Comparison of ENCODE assay signal across 8 cellular contexts in the genomic region with DNA sequence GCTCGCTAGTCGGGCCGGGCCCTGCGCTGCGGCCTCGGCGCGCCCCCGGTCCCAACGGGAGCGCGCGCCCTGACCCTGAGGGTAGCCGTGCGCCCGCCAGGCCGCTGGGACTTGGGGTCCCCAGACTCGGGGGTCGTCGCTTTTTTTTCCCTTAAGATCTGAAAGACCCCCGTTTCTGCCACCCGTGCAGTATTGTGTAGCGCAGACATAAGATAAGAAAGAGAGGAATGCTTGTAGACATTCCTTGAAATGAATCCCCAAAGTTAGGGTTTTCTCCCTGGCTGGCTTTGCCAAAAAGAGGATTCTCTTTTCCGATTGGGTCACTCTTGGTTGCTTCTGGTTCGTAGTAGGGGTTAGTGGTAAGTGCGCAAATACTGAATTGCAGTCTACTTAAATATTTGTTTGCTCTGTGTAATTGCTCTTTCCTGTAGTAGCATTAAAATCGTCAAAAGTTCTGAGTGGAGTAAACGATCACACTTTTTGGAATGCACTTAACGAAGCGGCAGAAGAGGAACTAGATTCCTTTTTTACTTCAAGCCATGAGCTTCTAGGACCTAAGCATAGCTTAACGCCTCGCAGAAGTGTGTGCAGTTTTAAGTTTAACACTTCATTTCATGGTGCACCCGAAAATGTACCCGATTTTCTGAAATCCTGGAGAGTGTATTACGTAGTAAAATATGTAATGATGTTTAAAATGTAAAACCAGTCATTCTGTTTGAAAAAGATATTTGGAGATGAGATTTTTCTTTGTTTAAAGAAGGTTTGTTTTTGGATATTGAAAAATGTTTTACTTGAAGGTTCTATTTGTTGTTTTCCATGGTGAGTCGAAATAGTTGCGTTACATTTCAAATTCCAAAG. TPM values are rescaled to one million over a fixed set of nuclear protein-coding genes. Genes with fewer than 3 reads are reported as not detected.
A peak's percentile ranks its signal among the peaks of the same experiment; 100 is the strongest.
DNase-seq lines count a peak whose midpoint lies in the region; ATAC-seq and TF ChIP-seq lines count a peak whose summit lies in the region.

No MANE protein-coding gene starts in this region.

- H3K4me3 Mint-ChIP-seq in stimulated activated naive CD8-positive, alpha-beta T cell treated with anti-CD3 and anti-CD28 coated beads, Interleukin-15, Interleukin-2, amounts not matched to agents 100 ng/mL and 50 ng/mL, for 24 hours, result peak overlapping the region; percentile 99

- peak overlapping the region; percentile 73 to 79 for H3K9ac ChIP-seq in duodenal mucosa (ENCODE audit: low read depth in 1 of 2, low read length in 2 of 2)
- H3K9ac ChIP-seq in mucosa of stomach (ENCODE audit: low read length), result peak overlapping the region; percentile 91

- peak overlapping the region; percentile 98; the same call in 1 of the 2 replicates for H2AFZ ChIP-seq in PC-9

- no peak for DNase-seq in stimulated activated naive CD8-positive, alpha-beta T cell treated with anti-CD3 and anti-CD28 coated beads, Interleukin-15, Interleukin-2, amounts not matched to agents 100 U/mL and 50 U/mL, for 24 hours
- DNase-seq in PC-9 (peak in 1 of 2 experiments; percentile 57), T-helper 9 cell (no peak)

- H3K27me3 ChIP-seq in PC-9 (ENCODE audit: insufficient read depth, low read depth) (no peaks in the 10 kb centered on the region), duodenal mucosa (ENCODE audit: control insufficient read depth in 1 of 2, insufficient read depth in 2 of 2, low read length in 2 of 2) (no peaks in the 10 kb centered on the region), mucosa of stomach (ENCODE audit: control insufficient read depth, insufficient read depth, low read length) (no peaks in the 10 kb centered on the region)

- H3K27ac ChIP-seq in PC-9, result peak overlapping the region; percentile 79
- H3K27ac ChIP-seq in duodenal mucosa (ENCODE audit: low read depth, low read length), result peak overlapping the region; percentile 86

- peaks cover 52% of the 10 kb centered on the region for H4K20me1 ChIP-seq in PC-9 (ENCODE audit: insufficient read depth)

- H3K36me3 ChIP-seq in PC-9 (ENCODE audit: low read depth) (no peaks in the 10 kb centered on the region), duodenal mucosa (ENCODE audit: control insufficient read depth in 1 of 2, insufficient read depth in 2 of 2, low read length in 2 of 2) (no peaks in the 10 kb centered on the region), mucosa of stomach (ENCODE audit: control insufficient read depth, insufficient read depth, low read length) (no peaks in the 10 kb centered on the region)

- H3K9me2 ChIP-seq in PC-9 (ENCODE audit: insufficient read depth), result no peaks in the 10 kb centered on the region

- no peaks in the 10 kb centered on the region for H3K9me3 ChIP-seq in PC-9 (ENCODE audit: insufficient read depth, low read depth)
- no peaks in the 10 kb centered on the region for H3K9me3 ChIP-seq in duodenal mucosa (ENCODE audit: control insufficient read depth in 1 of 2, low read length in 2 of 2)
- H3K9me3 ChIP-seq in mucosa of stomach (ENCODE audit: control insufficient read depth, low read length), result no peaks in the 10 kb centered on the region

- peak overlapping the region; percentile 97 for H3K27ac Mint-ChIP-seq in stimulated activated naive CD8-positive, alpha-beta T cell treated with anti-CD3 and anti-CD28 coated beads, Interleukin-15, Interleukin-2, amounts not matched to agents 100 ng/mL and 50 ng/mL, for 24 hours

- intact Hi-C loops in PC-9 (cut with micrococcal nuclease; ENCODE audit: unreplicated experiment), result loop anchor here (2.0 to 5.0 kb wide), 3 partner anchors 123 to 262 kb away; no protein-coding TSS in a partner anchor

- H3K4me3 ChIP-seq in PC-9, result peak overlapping the region; percentile 76
- peak overlapping the region; percentile 70 to 85 for H3K4me3 ChIP-seq in duodenal mucosa (ENCODE audit: low read depth in 1 of 2, low read length in 2 of 2)
- H3K4me3 ChIP-seq in mucosa of stomach (ENCODE audit: low read length), result peak overlapping the region; percentile 47

- no peaks in the 10 kb centered on the region for H3K9me3 Mint-ChIP-seq in stimulated activated naive CD8-positive, alpha-beta T cell treated with anti-CD3 and anti-CD28 coated beads, Interleukin-15, Interleukin-2, amounts not matched to agents 100 ng/mL and 50 ng/mL, for 24 hours

- no peaks in the 10 kb centered on the region for H3K27me3 Mint-ChIP-seq in stimulated activated naive CD8-positive, alpha-beta T cell treated with anti-CD3 and anti-CD28 coated beads, Interleukin-15, Interleukin-2, amounts not matched to agents 100 ng/mL and 50 ng/mL, for 24 hours

- CTCF ChIA-PET in PC-9 (lab: Charles Lee), result interaction anchor here (0.7 kb wide), 1 partner anchor 55 kb away, joined by 5 read pairs; no protein-coding TSS in a partner anchor

- H3K4me1 Mint-ChIP-seq in stimulated activated naive CD8-positive, alpha-beta T cell treated with anti-CD3 and anti-CD28 coated beads, Interleukin-15, Interleukin-2, amounts not matched to agents 100 ng/mL and 50 ng/mL, for 24 hours (ENCODE audit: low read depth), result peaks cover 77% of the 10 kb centered on the region

- no peak for TF ChIP-seq CTCF in PC-9 (conservative IDR thresholded peaks at IDR 0.05)

- H3K36me3 Mint-ChIP-seq in stimulated activated naive CD8-positive, alpha-beta T cell treated with anti-CD3 and anti-CD28 coated beads, Interleukin-15, Interleukin-2, amounts not matched to agents 100 ng/mL and 50 ng/mL, for 24 hours (ENCODE audit: low read depth), result peaks cover 12% of the 10 kb centered on the region

- H3K79me2 ChIP-seq in PC-9 (ENCODE audit: low read depth), result peaks cover 73% of the 10 kb centered on the region

- ATAC-seq in stimulated activated naive CD8-positive, alpha-beta T cell treated with anti-CD3 and anti-CD28 coated beads, Interleukin-15, Interleukin-2, amounts not matched to agents 100 U/mL and 50 U/mL, for 24 hours, result no peak
- peak; percentile 19 for ATAC-seq in HG03039 (IDR thresholded peaks at IDR 0.05; ENCODE audit: unreplicated experiment)
- no peak for ATAC-seq in GM19467 (IDR thresholded peaks at IDR 0.05; ENCODE audit: unreplicated experiment)

- peaks cover 6% of the 10 kb centered on the region; the same call in 1 of the 2 replicates for H3F3A ChIP-seq in PC-9 (ENCODE audit: insufficient read depth, low read depth)

- H3K4me1 ChIP-seq in PC-9 (replicated peaks; ENCODE audit: insufficient read depth) (peaks cover 52% of the 10 kb centered on the region), duodenal mucosa (ENCODE audit: control insufficient read depth in 1 of 2, insufficient read depth in 2 of 2, low read length in 2 of 2) (peaks cover 27 to 39% of the 10 kb centered on the region in 2 donors), mucosa of stomach (ENCODE audit: control insufficient read depth, insufficient read depth, low read length) (peaks cover 22% of the 10 kb centered on the region)

- TSS peak; percentile 24 for BruUV-seq in PC-9 (replicated peaks; lab: Mats Ljungman, UMichigan)

- POLR2A ChIA-PET in PC-9 (lab: Charles Lee; ENCODE audit: unreplicated experiment), result no interaction called here

- peak overlapping the region; percentile 86 for H3K4me2 ChIP-seq in PC-9

RNA-seq across cellular contexts. Expression of gene CUL1, which starts 1.3 kb away (rescaled TPM):
- 54.7 and 78.3 TPM in 2 replicates for total RNA-seq in PC-9 (2021)
